In the genomic region with DNA sequence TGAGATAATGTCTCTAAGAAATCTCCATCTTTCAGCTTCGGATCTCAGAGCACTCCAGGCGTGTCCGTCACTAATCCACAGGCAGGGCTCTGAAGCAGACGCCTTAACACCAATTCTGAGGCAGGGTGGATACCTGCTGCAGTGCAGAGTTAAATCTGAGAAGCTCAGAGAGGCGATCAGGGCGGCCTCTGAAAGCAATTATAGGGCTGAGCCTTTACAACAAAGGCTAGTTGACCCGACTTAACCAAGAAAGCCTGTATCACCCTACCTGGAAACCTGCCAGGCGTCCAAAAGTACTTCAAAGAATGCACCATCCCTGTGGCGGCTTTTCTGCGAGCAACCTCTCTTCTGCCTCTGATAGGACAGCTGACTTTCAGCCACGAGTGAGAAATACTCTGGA, we compare ENCODE assay signal across 1 cellular context.
TF ChIP-seq lines count a peak whose summit lies in the region.

No MANE protein-coding gene starts in this region.

TF ChIP-seq in GM23338, 12 proteins besides CTCF, POLR2A, EP300 and RAD21 (continued from another document):
- TF ChIP-seq STAT1 (IDR thresholded peaks at IDR 0.05; ENCODE audit: unreplicated experiment) (no peak), POLR2AphosphoS5 (IDR thresholded peaks at IDR 0.05; ENCODE audit: low read depth) (no peak)
